In genomic region chr17:74430706-74431567, GRCh38 we compare ENCODE assay signal across 9 cellular contexts. TPM values are rescaled to one million over a fixed set of nuclear protein-coding genes. Genes with fewer than 3 reads are reported as not detected.
DNase-seq lines count a peak whose midpoint lies in the region; FAIRE-seq and TF ChIP-seq lines count a peak whose summit lies in the region.
"Had no signal": no experiment of that assay in that cellular context is flagged by ENCODE, and none has a peak within 500 bp of the region (broad histone marks: within the 10 kb centered on the region; RNA-seq: fewer than 3 reads in every experiment).

No MANE protein-coding gene starts in this region.

- H2AK5ac ChIP-seq in mesendoderm (ENCODE audit: low read length) = no peak overlapping the region

- H2AFZ ChIP-seq in ACC112 (ENCODE audit: low read length, unreplicated experiment) = no peak overlapping the region

- DNase-seq in GM13976 (ENCODE audit: low spot score) (peak; percentile 75), HT-29 (ENCODE audit: low spot score) (peak; percentile 82), RCC 7860 (ENCODE audit: low spot score) (peak; percentile 88), endothelial cell (ENCODE audit: low spot score) (peak; percentile 63), mesendoderm (peak; percentile 74), transverse colon (peak; percentile 84), NCI-H187 treated with DMSO at 0.1 percent for 48 hours (lab: John Stamatoyannopoulos, UW) (no peak)

- TF ChIP-seq EP300 in transverse colon (IDR thresholded peaks at IDR 0.05; ENCODE audit: low read depth) = no peak

- H2BK120ac ChIP-seq in mesendoderm (ENCODE audit: low read depth, low read length) = peak overlapping the region; percentile 19

- H3K9ac ChIP-seq in mesendoderm (ENCODE audit: low read length) = peak overlapping the region; percentile 62

- no peaks in the 10 kb centered on the region for H3K36me3 Mint-ChIP-seq in endothelial cell (ENCODE audit: low read depth, unreplicated experiment)

- H3K27ac ChIP-seq in ACC112 (ENCODE audit: low read depth, low read length) = no peak overlapping the region
- peak overlapping the region; percentile 80 for H3K27ac ChIP-seq in mesendoderm (ENCODE audit: low read depth, low read length)
- H3K27ac ChIP-seq in transverse colon = peak overlapping the region; percentile 92 to 96 (median 95)
- H3K27ac ChIP-seq: neutrophil had no signal

- no peak overlapping the region for H3K23ac ChIP-seq in mesendoderm (ENCODE audit: low read length)

- no peak overlapping the region for H2BK5ac ChIP-seq in mesendoderm (ENCODE audit: low read length)

- no peak overlapping the region for H3K4ac ChIP-seq in mesendoderm (ENCODE audit: low read depth, low read length)

- peak overlapping the region; percentile 90 for H3K4me3 Mint-ChIP-seq in endothelial cell (ENCODE audit: unreplicated experiment)

- TF ChIP-seq POLR2A in transverse colon (IDR thresholded peaks at IDR 0.05) = peak; percentile 88

- no peaks in the 10 kb centered on the region for H3K9me3 Mint-ChIP-seq in endothelial cell (ENCODE audit: unreplicated experiment)

- H3K4me1 ChIP-seq in ACC112 (ENCODE audit: control insufficient read depth, insufficient read depth, low read length, unreplicated experiment) (peaks cover 4% of the 10 kb centered on the region), mesendoderm (ENCODE audit: control insufficient read depth, low read depth, low read length) (peaks cover 7% of the 10 kb centered on the region), transverse colon (peaks cover 18 to 82% (median 59%) of the 10 kb centered on the region in 4 donors)

- in situ Hi-C loops in GM13976 (cut with MboI; ENCODE audit: low sequenced_read_pairs, unreplicated experiment) (no loop called here), transverse colon (cut with MboI; ENCODE audit: low pct_ligation_motif_present in 1 of 4, low pct_unique_long_range_greater_than_20kb in 1 of 4, low sequenced_read_pairs in 3 of 4) (no loop called here)

- H3K27ac Mint-ChIP-seq in endothelial cell (ENCODE audit: unreplicated experiment) = peak overlapping the region; percentile 83

- H3K4me2 ChIP-seq in mesendoderm (ENCODE audit: low read length) = peak overlapping the region; percentile 95

- H3K27me3 Mint-ChIP-seq in endothelial cell (ENCODE audit: unreplicated experiment) = peaks cover 12% of the 10 kb centered on the region

- no peak overlapping the region for H4K5ac ChIP-seq in mesendoderm (ENCODE audit: low read length)

- H3K18ac ChIP-seq in mesendoderm (ENCODE audit: low read length) = peak overlapping the region; percentile 43

- H3K56ac ChIP-seq in mesendoderm (ENCODE audit: low read length) = peak overlapping the region; percentile 87

- peak overlapping the region; percentile 52 for H3K4me3 ChIP-seq in ACC112 (ENCODE audit: low read depth, low read length)
- peak overlapping the region; percentile 67 for H3K4me3 ChIP-seq in mesendoderm (ENCODE audit: low read length)
- H3K4me3 ChIP-seq in transverse colon = peak overlapping the region; percentile 58 to 77 (median 63)

- intact Hi-C loops in transverse colon (cut with DNase I; ENCODE audit: low total_unique reads) = loop anchor here (10.0 kb wide), 1 partner anchor 1334 kb away; the partner anchor contains the start of gene GALK1

- H3K9me3 ChIP-seq in transverse colon = no peaks in the 10 kb centered on the region

- TF ChIP-seq CTCF in GM13976 (IDR thresholded peaks at IDR 0.05; ENCODE audit: borderline replicate concordance, control extremely low read depth, extremely low read depth, insufficient read depth, missing control alignments) (no peak), endothelial cell (IDR thresholded peaks at IDR 0.05; ENCODE audit: unreplicated experiment) (no peak), transverse colon (IDR thresholded peaks at IDR 0.05) (no peak)

- WGBS in mesendoderm (ENCODE audit: extremely low coverage, insufficient coverage, low lambda C conversion rate) = no CpG with 5 or more reads among the region's 67 CpGs
- WGBS in transverse colon (ENCODE audit: low coverage in 1 of 2), 2 donors = 6% methylated on average over 34 of the region's 67 CpGs; no CpG with 5 or more reads in 1 of the 2 donors

- H3K27me3 ChIP-seq in ACC112 (ENCODE audit: insufficient read depth, low read length) (peaks cover 41% of the 10 kb centered on the region), mesendoderm (ENCODE audit: insufficient read depth, low read length, poor library complexity) (no peaks in the 10 kb centered on the region), transverse colon (no peaks in the 10 kb centered on the region)

- peaks cover 25% of the 10 kb centered on the region for H3K4me1 Mint-ChIP-seq in endothelial cell (ENCODE audit: unreplicated experiment)

- H3K36me3 ChIP-seq in ACC112 (ENCODE audit: insufficient read depth, low read length) = no peaks in the 10 kb centered on the region
- no peaks in the 10 kb centered on the region for H3K36me3 ChIP-seq in mesendoderm (ENCODE audit: control insufficient read depth, insufficient read depth, low read length)
- H3K36me3 ChIP-seq in transverse colon = no peaks in the 10 kb centered on the region
- H3K36me3 ChIP-seq: neutrophil had no signal

- no peak overlapping the region for H4K8ac ChIP-seq in mesendoderm (ENCODE audit: low read depth, low read length)

- H3K79me2 ChIP-seq in ACC112 (ENCODE audit: control insufficient read depth, insufficient read depth, low read length, unreplicated experiment) (no peaks in the 10 kb centered on the region), mesendoderm (ENCODE audit: control insufficient read depth, insufficient read depth, low read length) (no peaks in the 10 kb centered on the region)

- no peaks in the 10 kb centered on the region for H3K79me1 ChIP-seq in mesendoderm (ENCODE audit: low read length)

- peak; percentile 92 for FAIRE-seq in RCC 7860 (lab: Jason Lieb, UNC)

- no peak overlapping the region for H2BK15ac ChIP-seq in mesendoderm (replicated peaks; ENCODE audit: low read depth)

RNA-seq across cellular contexts. Expression of gene GPRC5C, which starts 1.0 kb away (rescaled TPM):
- total RNA-seq in HT-29 (2014; rRNA removed; shearing (Covaris generic)) = 145 and 149 TPM in 2 replicates
- 24.7 TPM for total RNA-seq in endothelial cell (ENCODE audit: unreplicated experiment)
- 3.7 TPM for polyA plus RNA-seq in mesendoderm (2013, experiment 1 of 2)
- 4.0 TPM for polyA plus RNA-seq in mesendoderm (2013, experiment 2 of 2)
- total RNA-seq in transverse colon = 100 to 1,000 TPM in 3 of 4 donors, 10 to 100 TPM in 1; 62.5 to 263 (median 174) TPM

RNA-seq across cellular contexts. Expression of gene CD300A, which starts 35.5 kb away (rescaled TPM):
- total RNA-seq in HT-29 (2014; rRNA removed; shearing (Covaris generic)) = not detected in 2 replicates
- not detected for total RNA-seq in endothelial cell (ENCODE audit: unreplicated experiment)
- 0.03 TPM for polyA plus RNA-seq in mesendoderm (2013, experiment 1 of 2)
- polyA plus RNA-seq in mesendoderm (2013, experiment 2 of 2) = 0.03 TPM
- 1 to 10 TPM in 2 of 4 donors, not detected in 2; 3.1 to 5.1 TPM for total RNA-seq in transverse colon
